Comparison of ENCODE assay signal across 1 cellular context in genomic region chr3:4350789-4351163, GRCh38.
TF ChIP-seq lines count a peak whose summit lies in the region.

No MANE protein-coding gene starts in this region.

TF ChIP-seq in K562, 482 proteins besides CTCF, POLR2A, EP300 and RAD21 (continued from another document):
- TF ChIP-seq UBTF (IDR thresholded peaks at IDR 0.05; ENCODE audit: borderline replicate concordance in 1 of 2, low read depth in 2 of 2, low read length in 2 of 2) (no peak), CBX2 (IDR thresholded peaks at IDR 0.05; ENCODE audit: insufficient read depth, low read length, poor library complexity, severe bottlenecking) (no peak), FUS (optimal IDR thresholded peaks at IDR 0.05; ENCODE audit: low read depth, low read length) (no peak), MIER1 (IDR thresholded peaks at IDR 0.05; ENCODE audit: low read depth) (no peak), HDAC2 (IDR thresholded peaks at IDR 0.05) (peak; percentile 16; the same call in 1 of the 2 replicates), ZBTB9 (CRISPR knock-in tag; IDR thresholded peaks at IDR 0.05) (no peak), CBX3 (IDR thresholded peaks at IDR 0.05; ENCODE audit: borderline replicate concordance in 1 of 2, low read length in 2 of 2) (no peak), GATA2 (CRISPR knock-in tag; IDR thresholded peaks at IDR 0.05) (no peak), POU5F1 (IDR thresholded peaks at IDR 0.05; ENCODE audit: borderline replicate concordance, low read depth, low read length, partially characterized antibody) (no peak), MGA (IDR thresholded peaks at IDR 0.05) (no peak), NR3C1 (CRISPR knock-in tag; IDR thresholded peaks at IDR 0.05) (no peak), ATF3 (IDR thresholded peaks at IDR 0.05) (no peak), ATF3 (CRISPR knock-in tag; conservative IDR thresholded peaks at IDR 0.05) (no peak), ZC3H4 (CRISPR knock-in tag; IDR thresholded peaks at IDR 0.05; ENCODE audit: borderline replicate concordance) (no peak), FOSL1 (tag; conservative IDR thresholded peaks at IDR 0.05) (no peak), CHD1 (IDR thresholded peaks at IDR 0.05; ENCODE audit: low read length) (no peak), PREB (CRISPR knock-in tag; IDR thresholded peaks at IDR 0.05) (no peak), NFXL1 (CRISPR knock-in tag; IDR thresholded peaks at IDR 0.05) (no peak), ZNF57 (CRISPR knock-in tag; IDR thresholded peaks at IDR 0.05) (no peak), EWSR1 (IDR thresholded peaks at IDR 0.05; ENCODE audit: borderline replicate concordance, low read depth, partially characterized antibody) (no peak), HDAC6 (IDR thresholded peaks at IDR 0.05; ENCODE audit: low read depth, low read length) (no peak), ZNF140 (CRISPR knock-in tag; IDR thresholded peaks at IDR 0.05) (no peak), TFAM (CRISPR knock-in tag; conservative IDR thresholded peaks at IDR 0.05) (no peak), CC2D1A (IDR thresholded peaks at IDR 0.05) (peak; percentile 81), RFX7 (CRISPR knock-in tag; IDR thresholded peaks at IDR 0.05) (no peak), NUFIP1 (IDR thresholded peaks at IDR 0.05; ENCODE audit: partially characterized antibody) (no peak)
- TF ChIP-seq, protein P1, sequence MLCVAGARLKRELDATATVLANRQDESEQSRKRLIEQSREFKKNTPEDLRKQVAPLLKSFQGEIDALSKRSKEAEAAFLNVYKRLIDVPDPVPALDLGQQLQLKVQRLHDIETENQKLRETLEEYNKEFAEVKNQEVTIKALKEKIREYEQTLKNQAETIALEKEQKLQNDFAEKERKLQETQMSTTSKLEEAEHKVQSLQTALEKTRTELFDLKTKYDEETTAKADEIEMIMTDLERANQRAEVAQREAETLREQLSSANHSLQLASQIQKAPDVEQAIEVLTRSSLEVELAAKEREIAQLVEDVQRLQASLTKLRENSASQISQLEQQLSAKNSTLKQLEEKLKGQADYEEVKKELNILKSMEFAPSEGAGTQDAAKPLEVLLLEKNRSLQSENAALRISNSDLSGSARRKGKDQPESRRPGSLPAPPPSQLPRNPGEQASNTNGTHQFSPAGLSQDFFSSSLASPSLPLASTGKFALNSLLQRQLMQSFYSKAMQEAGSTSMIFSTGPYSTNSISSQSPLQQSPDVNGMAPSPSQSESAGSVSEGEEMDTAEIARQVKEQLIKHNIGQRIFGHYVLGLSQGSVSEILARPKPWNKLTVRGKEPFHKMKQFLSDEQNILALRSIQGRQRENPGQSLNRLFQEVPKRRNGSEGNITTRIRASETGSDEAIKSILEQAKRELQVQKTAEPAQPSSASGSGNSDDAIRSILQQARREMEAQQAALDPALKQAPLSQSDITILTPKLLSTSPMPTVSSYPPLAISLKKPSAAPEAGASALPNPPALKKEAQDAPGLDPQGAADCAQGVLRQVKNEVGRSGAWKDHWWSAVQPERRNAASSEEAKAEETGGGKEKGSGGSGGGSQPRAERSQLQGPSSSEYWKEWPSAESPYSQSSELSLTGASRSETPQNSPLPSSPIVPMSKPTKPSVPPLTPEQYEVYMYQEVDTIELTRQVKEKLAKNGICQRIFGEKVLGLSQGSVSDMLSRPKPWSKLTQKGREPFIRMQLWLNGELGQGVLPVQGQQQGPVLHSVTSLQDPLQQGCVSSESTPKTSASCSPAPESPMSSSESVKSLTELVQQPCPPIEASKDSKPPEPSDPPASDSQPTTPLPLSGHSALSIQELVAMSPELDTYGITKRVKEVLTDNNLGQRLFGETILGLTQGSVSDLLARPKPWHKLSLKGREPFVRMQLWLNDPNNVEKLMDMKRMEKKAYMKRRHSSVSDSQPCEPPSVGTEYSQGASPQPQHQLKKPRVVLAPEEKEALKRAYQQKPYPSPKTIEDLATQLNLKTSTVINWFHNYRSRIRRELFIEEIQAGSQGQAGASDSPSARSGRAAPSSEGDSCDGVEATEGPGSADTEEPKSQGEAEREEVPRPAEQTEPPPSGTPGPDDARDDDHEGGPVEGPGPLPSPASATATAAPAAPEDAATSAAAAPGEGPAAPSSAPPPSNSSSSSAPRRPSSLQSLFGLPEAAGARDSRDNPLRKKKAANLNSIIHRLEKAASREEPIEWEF (CRISPR knock-in tag; IDR thresholded peaks at IDR 0.05), result no peak
